In the genomic region with DNA sequence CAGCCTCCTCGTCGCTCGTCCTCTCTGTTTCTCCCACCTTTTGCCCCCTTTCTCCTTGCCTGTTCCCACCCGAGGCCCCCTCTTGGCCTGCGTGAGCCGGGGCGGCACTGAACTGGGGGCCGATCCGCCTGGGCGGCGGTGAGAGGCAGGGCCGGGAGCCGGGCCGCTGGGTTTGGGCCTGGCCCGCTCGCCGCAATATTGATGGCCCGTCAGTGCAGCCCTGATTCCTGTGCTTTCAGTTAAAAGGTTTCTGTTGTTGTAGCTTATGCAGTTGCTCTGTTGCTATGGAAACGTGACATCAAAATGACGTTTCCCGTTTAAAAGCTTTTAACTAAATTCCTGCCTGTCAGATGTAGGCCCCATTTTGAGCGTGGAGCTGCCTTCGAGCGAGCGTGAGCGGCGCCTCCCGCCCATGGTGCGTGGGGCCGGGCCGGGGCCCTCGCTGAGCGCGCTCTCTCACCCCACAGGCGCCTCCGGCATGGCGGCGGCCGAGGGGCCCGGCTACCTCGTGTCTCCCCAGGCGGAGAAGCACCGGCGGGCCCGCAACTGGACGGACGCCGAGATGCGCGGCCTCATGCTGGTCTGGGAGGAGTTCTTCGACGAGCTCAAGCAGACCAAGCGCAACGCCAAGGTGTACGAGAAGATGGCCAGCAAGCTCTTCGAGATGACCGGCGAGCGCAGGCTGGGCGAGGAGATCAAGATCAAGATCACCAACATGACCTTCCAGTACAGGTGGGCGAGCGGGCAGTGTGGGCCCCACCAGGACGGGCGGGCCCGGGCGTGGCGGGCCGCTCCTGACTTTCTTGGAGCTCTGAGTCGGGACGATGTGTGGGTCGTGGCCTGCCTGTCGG, we compare ENCODE assay signal across 1 cellular context.
TF ChIP-seq lines count a peak whose summit lies in the region.

A gene (plus strand): TSS at position 349 of the 851 bp plus-strand sequence. CDS start 64 bp downstream, at position 413.

TF ChIP-seq in K562, 482 proteins besides CTCF, POLR2A, EP300 and RAD21:
- TF ChIP-seq, protein P1, sequence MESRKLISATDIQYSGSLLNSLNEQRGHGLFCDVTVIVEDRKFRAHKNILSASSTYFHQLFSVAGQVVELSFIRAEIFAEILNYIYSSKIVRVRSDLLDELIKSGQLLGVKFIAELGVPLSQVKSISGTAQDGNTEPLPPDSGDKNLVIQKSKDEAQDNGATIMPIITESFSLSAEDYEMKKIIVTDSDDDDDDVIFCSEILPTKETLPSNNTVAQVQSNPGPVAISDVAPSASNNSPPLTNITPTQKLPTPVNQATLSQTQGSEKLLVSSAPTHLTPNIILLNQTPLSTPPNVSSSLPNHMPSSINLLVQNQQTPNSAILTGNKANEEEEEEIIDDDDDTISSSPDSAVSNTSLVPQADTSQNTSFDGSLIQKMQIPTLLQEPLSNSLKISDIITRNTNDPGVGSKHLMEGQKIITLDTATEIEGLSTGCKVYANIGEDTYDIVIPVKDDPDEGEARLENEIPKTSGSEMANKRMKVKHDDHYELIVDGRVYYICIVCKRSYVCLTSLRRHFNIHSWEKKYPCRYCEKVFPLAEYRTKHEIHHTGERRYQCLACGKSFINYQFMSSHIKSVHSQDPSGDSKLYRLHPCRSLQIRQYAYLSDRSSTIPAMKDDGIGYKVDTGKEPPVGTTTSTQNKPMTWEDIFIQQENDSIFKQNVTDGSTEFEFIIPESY (CRISPR knock-in tag; IDR thresholded peaks at IDR 0.05) = peak; percentile 91
- TF ChIP-seq ZFX (CRISPR knock-in tag; IDR thresholded peaks at IDR 0.05) = peak; percentile 39
- TF ChIP-seq RFX1 (IDR thresholded peaks at IDR 0.05) = peak; percentile 83
- TF ChIP-seq CREM (IDR thresholded peaks at IDR 0.05; ENCODE audit: low read depth) = peak; percentile 20; the same call in 1 of the 2 replicates
- TF ChIP-seq ZNF143 (CRISPR knock-in tag; IDR thresholded peaks at IDR 0.05) = no peak
- TF ChIP-seq MYNN (IDR thresholded peaks at IDR 0.05) = peak; percentile 76; the same call in 1 of the 2 replicates
- no peak for TF ChIP-seq MYNN (CRISPR knock-in tag; IDR thresholded peaks at IDR 0.05)
- TF ChIP-seq, protein P2, sequence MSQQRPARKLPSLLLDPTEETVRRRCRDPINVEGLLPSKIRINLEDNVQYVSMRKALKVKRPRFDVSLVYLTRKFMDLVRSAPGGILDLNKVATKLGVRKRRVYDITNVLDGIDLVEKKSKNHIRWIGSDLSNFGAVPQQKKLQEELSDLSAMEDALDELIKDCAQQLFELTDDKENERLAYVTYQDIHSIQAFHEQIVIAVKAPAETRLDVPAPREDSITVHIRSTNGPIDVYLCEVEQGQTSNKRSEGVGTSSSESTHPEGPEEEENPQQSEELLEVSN (IDR thresholded peaks at IDR 0.05; ENCODE audit: borderline replicate concordance in 1 of 2, extremely low read depth in 1 of 2, insufficient read depth in 1 of 2, insufficient read length in 1 of 2, low read depth in 1 of 2, low read length in 1 of 2, poor library complexity in 1 of 2, severe bottlenecking in 1 of 2) = peak in 1 of 2 experiments; percentile 57
- TF ChIP-seq PCBP1 (IDR thresholded peaks at IDR 0.05; ENCODE audit: low read depth, low read length, poor library complexity, severe bottlenecking) = peak; percentile 35
- no peak for TF ChIP-seq ATF1 (CRISPR knock-in tag; IDR thresholded peaks at IDR 0.05)
- no peak for TF ChIP-seq ATF1 (tag; IDR thresholded peaks at IDR 0.05)
